In genomic region chr4:157204634-157205244, GRCh38 we compare ENCODE assay signal across 8 cellular contexts. TPM values are rescaled to one million over a fixed set of nuclear protein-coding genes. Genes with fewer than 3 reads are reported as not detected.
DNase-seq lines count a peak whose midpoint lies in the region; ATAC-seq and TF ChIP-seq lines count a peak whose summit lies in the region.

No MANE protein-coding gene starts in this region.

- H3K4me3 ChIP-seq in body of pancreas: no peak overlapping the region

- H3K36me3 ChIP-seq in body of pancreas (replicated peaks in 1 of 2; ENCODE audit: insufficient read depth in 1 of 2, low read depth in 2 of 2): no peaks in the 10 kb centered on the region

- no peak overlapping the region for H3K4me3 Mint-ChIP-seq in activated CD4-positive, alpha-beta T cell treated with anti-CD3 and anti-CD28 coated beads, Interleukin-2, amount 10 ng/mL, durations not matched to agents 24 days and 14 days

- intact Hi-C loops in activated CD4-positive, alpha-beta T cell treated with anti-CD3 and anti-CD28 coated beads, Interleukin-2, amount 10 ng/mL, durations not matched to agents 24 days and 14 days (cut with micrococcal nuclease): no loop called here
- intact Hi-C loops in body of pancreas (cut with DNase I): no loop called here
- intact Hi-C loops in posterior vena cava (cut with DNase I): no loop called here

- TF ChIP-seq POLR2A in body of pancreas (IDR thresholded peaks at IDR 0.05): no peak

- no peaks in the 10 kb centered on the region for H3K9me3 ChIP-seq in body of pancreas

- H3K4me1 ChIP-seq in body of pancreas: no peaks in the 10 kb centered on the region

- no peaks in the 10 kb centered on the region for H3K27me3 Mint-ChIP-seq in activated CD4-positive, alpha-beta T cell treated with anti-CD3 and anti-CD28 coated beads, Interleukin-2, amount 10 ng/mL, durations not matched to agents 24 days and 14 days

- no peak overlapping the region for H3K27ac ChIP-seq in body of pancreas

- H3K27me3 ChIP-seq in body of pancreas: no peaks in the 10 kb centered on the region

- H3K9me3 Mint-ChIP-seq in activated CD4-positive, alpha-beta T cell treated with anti-CD3 and anti-CD28 coated beads, Interleukin-2, amount 10 ng/mL, durations not matched to agents 24 days and 14 days: no peaks in the 10 kb centered on the region

- H3K27ac Mint-ChIP-seq in activated CD4-positive, alpha-beta T cell treated with anti-CD3 and anti-CD28 coated beads, Interleukin-2, amount 10 ng/mL, durations not matched to agents 24 days and 14 days: no peak overlapping the region

- no peaks in the 10 kb centered on the region for H3K36me3 Mint-ChIP-seq in activated CD4-positive, alpha-beta T cell treated with anti-CD3 and anti-CD28 coated beads, Interleukin-2, amount 10 ng/mL, durations not matched to agents 24 days and 14 days (ENCODE audit: low read depth)

- no peaks in the 10 kb centered on the region for H3K4me1 Mint-ChIP-seq in activated CD4-positive, alpha-beta T cell treated with anti-CD3 and anti-CD28 coated beads, Interleukin-2, amount 10 ng/mL, durations not matched to agents 24 days and 14 days

- DNase-seq in activated CD4-positive, alpha-beta T cell treated with anti-CD3 and anti-CD28 coated beads, Interleukin-2, amount 10 ng/mL, durations not matched to agents 24 days and 14 days: peak; percentile 64
- no peak for DNase-seq in activated CD4-positive, alpha-beta T cell treated with anti-CD3 and anti-CD28 coated beads for 4 hours
- DNase-seq in body of pancreas (peak; percentile 32 to 67 (median 48)), posterior vena cava (ENCODE audit: low spot score) (peak; percentile 77), SIG-M5 treated with dmso at 0.1 percent for 504 hours (lab: John Stamatoyannopoulos, UW; ENCODE audit: unreplicated experiment) (no peak)

- 60% methylated on average over 16 to 17 of the region's 17 CpGs for WGBS in body of pancreas, 2 donors

- ATAC-seq in HG02981 (IDR thresholded peaks at IDR 0.05; ENCODE audit: unreplicated experiment): peak; percentile 60
- peak; percentile 53 for ATAC-seq in body of pancreas
- no peak for ATAC-seq in HG03196 (IDR thresholded peaks at IDR 0.05; ENCODE audit: unreplicated experiment)
- no peak for ATAC-seq in GM19023 (IDR thresholded peaks at IDR 0.05; ENCODE audit: unreplicated experiment)

- TF ChIP-seq CTCF in body of pancreas (IDR thresholded peaks at IDR 0.05): peak; percentile 38 to 56 (median 43)

RNA-seq across cellular contexts. Expression of gene GRIA2, which starts 15.8 kb away (rescaled TPM):
- not detected in 2 replicates for total RNA-seq in activated CD4-positive, alpha-beta T cell treated with anti-CD3 and anti-CD28 coated beads, Interleukin-2, amount 10 ng/mL, durations not matched to agents 24 days and 14 days
- total RNA-seq in body of pancreas (1 to 10 TPM; 1.0 to 1.6 TPM), posterior vena cava (1 to 10 TPM; 1.6 TPM)

Comparison
In these comparisons a context has a peak if more than half of its experiments do, and no peak if none do; other contexts are left out.
1. DNase-seq: peak in activated CD4-positive, alpha-beta T cell treated with anti-CD3 and anti-CD28 coated beads, Interleukin-2, amount 10 ng/mL, durations not matched to agents 24 days and 14 days (single experiment), body of pancreas (4 of 4) and posterior vena cava (single experiment); none in activated CD4-positive, alpha-beta T cell treated with anti-CD3 and anti-CD28 coated beads for 4 hours (0 of 2) and SIG-M5 treated with dmso at 0.1 percent for 504 hours (single experiment).
2. ATAC-seq: peak in HG02981 (single experiment) and body of pancreas (single experiment); none in HG03196 (single experiment) and GM19023 (single experiment).